ENCODE assay signal across 22 cellular contexts in genomic region chr10:34507217-34507616, GRCh38.
DNase-seq lines count a peak whose midpoint lies in the region; ATAC-seq lines count a peak whose summit lies in the region.
"Had no signal": no experiment of that assay in that cellular context is flagged by ENCODE, and none has a peak within 500 bp of the region (broad histone marks: within the 10 kb centered on the region; RNA-seq: fewer than 3 reads in every experiment).

No MANE protein-coding gene starts in this region.

- peaks cover 32% of the 10 kb centered on the region for H3K4me1 ChIP-seq in iPS-20b (ENCODE audit: insufficient read depth, low read length)
- H3K4me1 ChIP-seq: lower lobe of right lung had no signal

- 0 out of 2 replicates have a peak overlapping the region, but pooled peaks have one; percentile 21 for H3K9ac ChIP-seq in iPS-20b (ENCODE audit: low read depth, low read length)

- H3K4me3 Mint-ChIP-seq in activated naive CD4-positive, alpha-beta T cell treated with anti-CD3 and anti-CD28 coated beads, Interleukin-2, amount 10 ng/mL, durations not matched to agents 7 days and 5 days = no peak overlapping the region
- H3K4me3 Mint-ChIP-seq: activated CD8-positive, alpha-beta memory T cell treated with anti-CD3 and anti-CD28 coated beads, Interleukin-2, amount 10 ng/mL, durations not matched to agents 7 days and 5 days had no signal

- H3K9me3 Mint-ChIP-seq in activated naive CD4-positive, alpha-beta T cell treated with anti-CD3 and anti-CD28 coated beads, Interleukin-2, amount 10 ng/mL, durations not matched to agents 7 days and 5 days = no peaks in the 10 kb centered on the region

- no peaks in the 10 kb centered on the region for H3K9me3 ChIP-seq in iPS-20b (ENCODE audit: insufficient read depth, low read depth, low read length)
- H3K9me3 ChIP-seq: lower lobe of right lung had no signal

- CTCF ChIA-PET in activated naive CD4-positive, alpha-beta T cell treated with anti-CD3 and anti-CD28 coated beads, Interleukin-2, amount 10 ng/mL, durations not matched to agents 7 days and 5 days (lab: Charles Lee) = no interaction called here

- H3K36me3 Mint-ChIP-seq in activated naive CD4-positive, alpha-beta T cell treated with anti-CD3 and anti-CD28 coated beads, Interleukin-2, amount 10 ng/mL, durations not matched to agents 7 days and 5 days = no peaks in the 10 kb centered on the region
- H3K36me3 Mint-ChIP-seq: activated CD8-positive, alpha-beta memory T cell treated with anti-CD3 and anti-CD28 coated beads, Interleukin-2, amount 10 ng/mL, durations not matched to agents 7 days and 5 days had no signal

- DNase-seq in COR-L47 (lab: John Stamatoyannopoulos, UW) = peak; percentile 58
- peak; percentile 81 for DNase-seq in NCI-H1092 treated with DMSO at 0.1 percent for 48 hours (lab: John Stamatoyannopoulos, UW)
- peak; percentile 7 for DNase-seq in NCI-H2227 (lab: John Stamatoyannopoulos, UW; ENCODE audit: unreplicated experiment)
- DNase-seq in activated naive CD4-positive, alpha-beta T cell treated with anti-CD3 and anti-CD28 coated beads, Interleukin-2, amount 10 ng/mL, durations not matched to agents 7 days and 5 days = no peak
- DNase-seq in activated naive CD4-positive, alpha-beta T cell treated with anti-CD3 and anti-CD28 coated beads, Interleukin-2, amount 50 U/mL, for 16 hours = no peak
- no peak for DNase-seq in COLO829 (ENCODE audit: low spot score)
- DNase-seq: activated CD4-positive, alpha-beta T cell treated with anti-CD3 and anti-CD28 coated beads for 1 hour; activated CD8-positive, alpha-beta memory T cell treated with anti-CD3 and anti-CD28 coated beads, Interleukin-2, amount 10 ng/mL, durations not matched to agents 7 days and 5 days; dorsolateral prefrontal cortex; erythroblast; KBM-7; lower lobe of right lung; MV-4-11; NCI-H526 treated with DMSO at 0.1 percent for 48 hours; PC-3; stimulated activated CD4-positive, alpha-beta T cell treated with anti-CD3 and anti-CD28 coated beads, Interleukin-4, amount 100 ng/mL, for 24 hours; T-helper 9 cell had no signal

- H3K4me3 ChIP-seq in iPS-20b (ENCODE audit: low read length) = no peak overlapping the region
- H3K4me3 ChIP-seq: dorsolateral prefrontal cortex, lower lobe of right lung, SK-N-MC, skin epidermis had no signal

- H3K36me3 ChIP-seq in iPS-20b (ENCODE audit: insufficient read depth, low read depth, low read length) = no peaks in the 10 kb centered on the region
- H3K36me3 ChIP-seq: lower lobe of right lung had no signal

- no peaks in the 10 kb centered on the region for H3K27me3 Mint-ChIP-seq in activated naive CD4-positive, alpha-beta T cell treated with anti-CD3 and anti-CD28 coated beads, Interleukin-2, amount 10 ng/mL, durations not matched to agents 7 days and 5 days
- H3K27me3 Mint-ChIP-seq: activated CD8-positive, alpha-beta memory T cell treated with anti-CD3 and anti-CD28 coated beads, Interleukin-2, amount 10 ng/mL, durations not matched to agents 7 days and 5 days had no signal

- H3K27ac ChIP-seq in iPS-20b (ENCODE audit: low read length) = no peak overlapping the region
- H3K27ac ChIP-seq: dorsolateral prefrontal cortex, lower lobe of right lung, SK-N-MC, skin epidermis had no signal

- no peaks in the 10 kb centered on the region for H3K4me1 Mint-ChIP-seq in activated naive CD4-positive, alpha-beta T cell treated with anti-CD3 and anti-CD28 coated beads, Interleukin-2, amount 10 ng/mL, durations not matched to agents 7 days and 5 days
- H3K4me1 Mint-ChIP-seq: activated CD8-positive, alpha-beta memory T cell treated with anti-CD3 and anti-CD28 coated beads, Interleukin-2, amount 10 ng/mL, durations not matched to agents 7 days and 5 days had no signal

- no peaks in the 10 kb centered on the region for H3K27me3 ChIP-seq in iPS-20b (ENCODE audit: insufficient read depth, low read length)

- no peak overlapping the region for H3K27ac Mint-ChIP-seq in activated naive CD4-positive, alpha-beta T cell treated with anti-CD3 and anti-CD28 coated beads, Interleukin-2, amount 10 ng/mL, durations not matched to agents 7 days and 5 days
- H3K27ac Mint-ChIP-seq: activated CD8-positive, alpha-beta memory T cell treated with anti-CD3 and anti-CD28 coated beads, Interleukin-2, amount 10 ng/mL, durations not matched to agents 7 days and 5 days had no signal

- ATAC-seq in HG02588 (IDR thresholded peaks at IDR 0.05; ENCODE audit: unreplicated experiment) = no peak
- ATAC-seq: activated CD8-positive, alpha-beta memory T cell treated with anti-CD3 and anti-CD28 coated beads, Interleukin-2, amount 10 ng/mL, durations not matched to agents 7 days and 5 days; HCT116; PC-3 had no signal

Comparison
In these comparisons a context has a peak if more than half of its experiments do, and no peak if none do; other contexts are left out.
1. DNase-seq: peak in COR-L47 (single experiment), NCI-H1092 treated with DMSO at 0.1 percent for 48 hours (single experiment) and NCI-H2227 (single experiment); none in activated naive CD4-positive, alpha-beta T cell treated with anti-CD3 and anti-CD28 coated beads, Interleukin-2, amount 10 ng/mL, durations not matched to agents 7 days and 5 days (single experiment), activated naive CD4-positive, alpha-beta T cell treated with anti-CD3 and anti-CD28 coated beads, Interleukin-2, amount 50 U/mL, for 16 hours (single experiment) and COLO829 (single experiment).